ENCODE assay signal across 15 cellular contexts in the genomic region with DNA sequence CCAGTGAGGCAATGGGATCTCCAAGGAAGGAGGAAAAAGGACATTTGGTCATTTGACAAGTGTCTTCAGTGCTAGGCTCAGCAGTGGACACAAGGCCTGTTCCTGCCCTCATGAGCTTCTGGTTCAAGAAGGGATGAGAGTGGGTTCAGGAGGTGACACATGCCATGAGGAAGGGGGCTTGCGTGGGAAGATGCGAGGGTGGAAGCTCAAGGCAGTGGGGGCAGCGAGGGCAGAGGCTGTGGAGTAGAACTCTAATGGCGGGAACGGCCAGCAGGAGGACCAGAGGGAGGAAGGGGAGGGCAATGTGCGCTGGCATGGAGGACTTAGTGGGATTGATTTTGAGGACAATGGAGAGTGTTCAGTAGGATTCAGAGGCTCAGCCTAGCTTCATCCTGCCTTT. TPM values are rescaled to one million over a fixed set of nuclear protein-coding genes. Genes with fewer than 3 reads are reported as not detected.
DNase-seq lines count a peak whose midpoint lies in the region; ATAC-seq, FAIRE-seq and TF ChIP-seq lines count a peak whose summit lies in the region.
"Had no signal": no experiment of that assay in that cellular context is flagged by ENCODE, and none has a peak within 500 bp of the region (broad histone marks: within the 10 kb centered on the region; RNA-seq: fewer than 3 reads in every experiment).

No MANE protein-coding gene starts in this region.

- in situ Hi-C loops in HepG2 (cut with HindIII; ENCODE audit: extremely low pct_ligation_motif_present, low pct_unique_long_range_greater_than_20kb): no loop called here

- no peak overlapping the region for H2AFZ ChIP-seq in astrocyte (ENCODE audit: low read depth, low read length)
- no peak overlapping the region for H2AFZ ChIP-seq in HepG2 (ENCODE audit: low read length)

- no peak for TF ChIP-seq POLR2A in HepG2 (IDR thresholded peaks at IDR 0.05; ENCODE audit: insufficient read depth in 1 of 2, low read depth in 2 of 2, low read length in 2 of 2)

- FAIRE-seq in astrocyte (lab: Jason Lieb, UNC) (no peak), HepG2 (lab: Jason Lieb, UNC) (no peak), small intestine (lab: Jason Lieb, UNC) (no peak)

- H3K4me3 ChIP-seq in HEK293 (ENCODE audit: low read depth, low read length) (no peak overlapping the region), astrocyte (ENCODE audit: insufficient read depth, low read depth, low read length) (no peak overlapping the region), HepG2 (replicated peaks in 1 of 3; ENCODE audit: insufficient read depth in 1 of 3, low read depth in 2 of 3, low read length in 3 of 3) (no peak overlapping the region), small intestine (ENCODE audit: low read depth in 1 of 2, low read length in 2 of 2) (no peak overlapping the region)

- peaks cover 7% of the 10 kb centered on the region for H3K4me1 Mint-ChIP-seq in astrocyte (ENCODE audit: low read depth, unreplicated experiment)

- no peak overlapping the region for H3K27ac Mint-ChIP-seq in astrocyte (ENCODE audit: unreplicated experiment)
- H3K27ac Mint-ChIP-seq: activated CD4-positive, alpha-beta memory T cell treated with anti-CD3 and anti-CD28 coated beads, Interleukin-2, amount 10 ng/mL, durations not matched to agents 7 days and 5 days; dendritic cell treated with granulocyte-macrophage colony-stimulating factor and Interleukin-4, amounts not matched to agents 40 ng/mL and 50 ng/mL, for 4 days had no signal

- H4K20me1 ChIP-seq in astrocyte (ENCODE audit: insufficient read depth, low read length) (peaks cover 28% of the 10 kb centered on the region), HepG2 (ENCODE audit: insufficient read depth, low read length) (0 out of 2 replicates have a peak, but pooled peaks cover 11% of the 10 kb centered on the region)

- intact Hi-C loops in HepG2 (cut with micrococcal nuclease; ENCODE audit: unreplicated experiment): no loop called here

- TF ChIP-seq CTCF in HEK293 (tag by site-specific recombination; IDR thresholded peaks at IDR 0.05) (0 out of 2 replicates have a peak, but pooled peaks have one; percentile 30), astrocyte (IDR thresholded peaks at IDR 0.05; ENCODE audit: insufficient read depth, low read depth, low read length) (no peak), HepG2 (CRISPR knock-in tag; IDR thresholded peaks at IDR 0.05) (no peak)

- no TSS peak for BruUV-seq in HepG2 (replicated peaks; lab: Mats Ljungman, UMichigan)

- CTCF ChIA-PET in HEK293 (lab: Yijun Ruan, JAX): interaction anchor here (0.6 to 2.5 kb wide), 3 partner anchors 12 to 95 kb away, joined by 3 to 8 read pairs (median 3); no protein-coding TSS in a partner anchor
- CTCF ChIA-PET in HepG2 (lab: Yijun Ruan, JAX; ENCODE audit: low intra/inter-chr PET ratio, low total read pairs): no interaction called here

- H3K27me3 ChIP-seq in astrocyte (ENCODE audit: insufficient read depth, low read length) (no peaks in the 10 kb centered on the region), HepG2 (ENCODE audit: control insufficient read depth in 1 of 2, insufficient read depth in 2 of 2, low read length in 2 of 2) (no peaks in the 10 kb centered on the region; a peak in 1 of 5 replicates), small intestine (ENCODE audit: control insufficient read depth in 2 of 2, insufficient read depth in 2 of 2, low read length in 2 of 2) (no peaks in the 10 kb centered on the region)

- no peak overlapping the region for H3K4me3 Mint-ChIP-seq in astrocyte (ENCODE audit: unreplicated experiment)
- H3K4me3 Mint-ChIP-seq: activated CD4-positive, alpha-beta memory T cell treated with anti-CD3 and anti-CD28 coated beads, Interleukin-2, amount 10 ng/mL, durations not matched to agents 7 days and 5 days; dendritic cell treated with granulocyte-macrophage colony-stimulating factor and Interleukin-4, amounts not matched to agents 40 ng/mL and 50 ng/mL, for 4 days had no signal

- H3K9me3 Mint-ChIP-seq in astrocyte (ENCODE audit: unreplicated experiment): peaks cover 1% of the 10 kb centered on the region
- H3K9me3 Mint-ChIP-seq: activated CD4-positive, alpha-beta memory T cell treated with anti-CD3 and anti-CD28 coated beads, Interleukin-2, amount 10 ng/mL, durations not matched to agents 7 days and 5 days; activated naive CD4-positive, alpha-beta T cell treated with anti-CD3 and anti-CD28 coated beads, Interleukin-2, amount 50 U/mL, for 72 hours; dendritic cell treated with granulocyte-macrophage colony-stimulating factor and Interleukin-4, amounts not matched to agents 40 ng/mL and 50 ng/mL, for 4 days had no signal

- 96% methylated on average over 6 of the region's 6 CpGs for WGBS in HepG2 (ENCODE audit: low lambda C conversion rate)
- WGBS in small intestine, 3 donors: 75 to 87% (median 84%) methylated on average over 5 to 6 of the region's 6 CpGs

- H3K27me3 Mint-ChIP-seq in astrocyte (ENCODE audit: low read depth, unreplicated experiment): no peaks in the 10 kb centered on the region
- H3K27me3 Mint-ChIP-seq: activated CD4-positive, alpha-beta memory T cell treated with anti-CD3 and anti-CD28 coated beads, Interleukin-2, amount 10 ng/mL, durations not matched to agents 7 days and 5 days; dendritic cell treated with granulocyte-macrophage colony-stimulating factor and Interleukin-4, amounts not matched to agents 40 ng/mL and 50 ng/mL, for 4 days had no signal

- H3K36me3 ChIP-seq in HEK293 (ENCODE audit: control insufficient read depth in 2 of 2, insufficient read depth in 1 of 2, low read length in 2 of 2) (peaks cover 0 to 24% of the 10 kb centered on the region in 2 experiments; a peak in 2 of 3 replicates), astrocyte (ENCODE audit: insufficient read depth, low read length) (peaks cover 2% of the 10 kb centered on the region), HepG2 (replicated peaks in 1 of 2; ENCODE audit: control insufficient read depth in 1 of 2, insufficient read depth in 2 of 2, low read length in 2 of 2) (peaks cover 8 to 18% of the 10 kb centered on the region in 2 experiments; a peak in 4 of 5 replicates), small intestine (ENCODE audit: control insufficient read depth in 2 of 2, insufficient read depth in 2 of 2, low read length in 2 of 2) (no peaks in the 10 kb centered on the region)

- H3K79me2 ChIP-seq in astrocyte (ENCODE audit: insufficient read depth, low read length) (peaks cover 29% of the 10 kb centered on the region), HepG2 (ENCODE audit: insufficient read depth, low read length) (peaks cover 18% of the 10 kb centered on the region)

- POLR2A ChIA-PET in HEK293 (lab: Yijun Ruan, JAX): no interaction called here
- POLR2A ChIA-PET in HepG2 (lab: Yijun Ruan, JAX): no interaction called here

- H3K9me3 ChIP-seq in HEK293 (ENCODE audit: control insufficient read depth, insufficient read depth, low read depth, low read length) (no peaks in the 10 kb centered on the region), astrocyte (ENCODE audit: insufficient read depth, low read depth, low read length) (no peaks in the 10 kb centered on the region), HepG2 (ENCODE audit: low read length) (no peaks in the 10 kb centered on the region), small intestine (ENCODE audit: control insufficient read depth, low read depth) (no peaks in the 10 kb centered on the region)

- H3K27ac ChIP-seq in HEK293 (ENCODE audit: extremely low read depth, low read depth, low read length): peak overlapping the region; percentile 85; the same call in 1 of the 2 replicates
- no peak overlapping the region for H3K27ac ChIP-seq in astrocyte (ENCODE audit: low read depth, low read length)
- peak overlapping the region; percentile 57 for H3K27ac ChIP-seq in HepG2 (ENCODE audit: extremely low read length, insufficient read depth, low read length)
- peak overlapping the region; percentile 62 to 70 for H3K27ac ChIP-seq in small intestine (ENCODE audit: low read depth in 1 of 2, low read length in 1 of 2)

- ATAC-seq in HepG2 (no peak), GM19467 (IDR thresholded peaks at IDR 0.05; ENCODE audit: unreplicated experiment) (no peak), HG02938 (IDR thresholded peaks at IDR 0.05; ENCODE audit: unreplicated experiment) (no peak)
- ATAC-seq: activated naive CD4-positive, alpha-beta T cell treated with anti-CD3 and anti-CD28 coated beads, Interleukin-2, amount 50 U/mL, for 72 hours had no signal

- TF ChIP-seq RAD21 in HepG2 (CRISPR knock-in tag; IDR thresholded peaks at IDR 0.05): no peak

- DNase-seq in astrocyte (ENCODE audit: low read depth) (no peak), HepG2 (ENCODE audit: low spot score) (no peak), small intestine (no peak), SHP77 treated with DMSO at 0.1 percent for 48 hours (lab: John Stamatoyannopoulos, UW) (no peak), NCI-H187 (lab: John Stamatoyannopoulos, UW) (no peak)
- DNase-seq: activated CD4-positive, alpha-beta memory T cell treated with anti-CD3 and anti-CD28 coated beads, Interleukin-2, amount 10 ng/mL, durations not matched to agents 7 days and 5 days; foreskin fibroblast; islet precursor cell; Karpas-422; stimulated activated CD4-positive, alpha-beta T cell treated with anti-CD3 and anti-CD28 coated beads, Interleukin-2, amount 100 ng/mL, for 24 hours had no signal

- H3K36me3 Mint-ChIP-seq in astrocyte (ENCODE audit: low read depth, unreplicated experiment): peaks cover 4% of the 10 kb centered on the region
- H3K36me3 Mint-ChIP-seq: activated naive CD4-positive, alpha-beta T cell treated with anti-CD3 and anti-CD28 coated beads, Interleukin-2, amount 50 U/mL, for 72 hours had no signal

- TF ChIP-seq EP300 in HepG2 (IDR thresholded peaks at IDR 0.05; ENCODE audit: low read depth in 2 of 2, low read length in 2 of 2): no peak
- no peak for TF ChIP-seq EP300 in HepG2 (CRISPR knock-in tag; IDR thresholded peaks at IDR 0.05; ENCODE audit: borderline replicate concordance)

- H3K4me2 ChIP-seq in astrocyte (ENCODE audit: low read length): no peak overlapping the region
- peak overlapping the region; percentile 55 for H3K4me2 ChIP-seq in HepG2 (ENCODE audit: low read depth, low read length)

- H3K4me1 ChIP-seq in HEK293 (ENCODE audit: control insufficient read depth, insufficient read depth, low read length): peaks cover 12% of the 10 kb centered on the region
- peaks cover 28% of the 10 kb centered on the region for H3K4me1 ChIP-seq in astrocyte (ENCODE audit: insufficient read depth, low read length)
- H3K4me1 ChIP-seq in HepG2 (ENCODE audit: insufficient read depth, low read length): peaks cover 48% of the 10 kb centered on the region
- peaks cover 4 to 14% of the 10 kb centered on the region in 2 donors for H3K4me1 ChIP-seq in small intestine (ENCODE audit: control insufficient read depth in 2 of 2, insufficient read depth in 1 of 2, low read depth in 1 of 2, low read length in 1 of 2)

- H3K9ac ChIP-seq in astrocyte (ENCODE audit: low read length) (peak overlapping the region; percentile 36), HepG2 (ENCODE audit: insufficient read depth, low read depth, low read length) (peak overlapping the region; percentile 34; the same call in 1 of the 2 replicates)

RNA-seq across cellular contexts. Expression of gene PIK3R2, which starts 3.3 kb away (rescaled TPM):
- 58.4 and 60.6 TPM in 2 replicates for total RNA-seq in astrocyte
- 15.8 and 25.3 TPM in 2 replicates for total RNA-seq in HepG2 (2016; rRNA removed; fragmentation: Illumina TruSeq; extraction: Trizol)
- 13.7 and 16.1 TPM in 2 replicates for total RNA-seq in HepG2 (2016; cell fraction: cytosol; rRNA removed; fragmentation: Illumina TruSeq; extraction: Trizol; ENCODE audit: low read depth)
- 12.5 and 18.3 TPM in 2 replicates for total RNA-seq in HepG2 (2016; cell fraction: insoluble cytoplasmic fraction; rRNA removed; fragmentation: Illumina TruSeq; extraction: Trizol)
- total RNA-seq in HepG2 (2016; cell fraction: membrane; rRNA removed; fragmentation: Illumina TruSeq; extraction: Trizol): 33.3 and 40.2 TPM in 2 replicates
- total RNA-seq in HepG2 (2016; cell fraction: nucleus; rRNA removed; fragmentation: Illumina TruSeq; extraction: Trizol): 14.5 and 18.4 TPM in 2 replicates
- 18.6 and 27.2 TPM in 2 replicates for polyA plus RNA-seq in HepG2 (2011; rRNA removed)
- polyA plus RNA-seq in HepG2 (2011; cell fraction: cytosol; rRNA removed): 17.0 and 21.2 TPM in 2 replicates
- 35.7 and 42.1 TPM in 2 replicates for polyA plus RNA-seq in HepG2 (2011; cell fraction: nucleus; rRNA removed)
- polyA plus RNA-seq in HepG2 (2012): 39.2 and 39.3 TPM in 2 replicates
- polyA plus RNA-seq in HepG2 (2016; cell fraction: cytosol; fragmentation: Illumina TruSeq; extraction: Trizol; ENCODE audit: low read depth): 8.4 and 11.9 TPM in 2 replicates
- 30.5 and 42.6 TPM in 2 replicates for polyA plus RNA-seq in HepG2 (2016; cell fraction: insoluble cytoplasmic fraction; fragmentation: Illumina TruSeq; extraction: Trizol; ENCODE audit: low read depth)
- 46.8 and 48.0 TPM in 2 replicates for polyA plus RNA-seq in HepG2 (2016; cell fraction: membrane; fragmentation: Illumina TruSeq; extraction: Trizol; ENCODE audit: low read depth)
- 60.8 and 65.6 TPM in 2 replicates for polyA plus RNA-seq in HepG2 (2016; cell fraction: nucleus; fragmentation: Illumina TruSeq; extraction: Trizol; ENCODE audit: insufficient read depth, low read depth)
- 18.1 and 22.4 TPM in 2 replicates for polyA minus RNA-seq in HepG2 (2011; rRNA and poly(A)+ RNA removed; ENCODE audit: low replicate concordance)
- 12.0 and 21.3 TPM in 2 replicates for polyA minus RNA-seq in HepG2 (2011; cell fraction: cytosol; rRNA and poly(A)+ RNA removed)
- polyA minus RNA-seq in HepG2 (2011; cell fraction: nucleus; rRNA and poly(A)+ RNA removed): 12.7 and 19.6 TPM in 2 replicates
- polyA plus RNA-seq in small intestine: 10 to 100 TPM in 1 of 3 donors, 1 to 10 TPM in 2; 1.6 to 14.2 (median 2.0) TPM

RNA-seq across cellular contexts. Expression of gene IFI30, which starts 17.3 kb away (rescaled TPM):
- total RNA-seq in astrocyte (0.89 and 2.3 TPM in 2 replicates), HepG2 (2016; rRNA removed; fragmentation: Illumina TruSeq; extraction: Trizol) (41.2 and 79.4 TPM in 2 replicates)
- total RNA-seq in HepG2 (2016; cell fraction: cytosol; rRNA removed; fragmentation: Illumina TruSeq; extraction: Trizol; ENCODE audit: low read depth): 49.8 and 56.5 TPM in 2 replicates
- 39.1 and 76.9 TPM in 2 replicates for total RNA-seq in HepG2 (2016; cell fraction: insoluble cytoplasmic fraction; rRNA removed; fragmentation: Illumina TruSeq; extraction: Trizol)
- 32.9 and 35.3 TPM in 2 replicates for total RNA-seq in HepG2 (2016; cell fraction: membrane; rRNA removed; fragmentation: Illumina TruSeq; extraction: Trizol)
- 62.2 and 72.4 TPM in 2 replicates for total RNA-seq in HepG2 (2016; cell fraction: nucleus; rRNA removed; fragmentation: Illumina TruSeq; extraction: Trizol)
- polyA plus RNA-seq in HepG2 (2011; rRNA removed) (24.7 and 25.0 TPM in 2 replicates), small intestine (100 to 1,000 TPM in 1 of 3 donors, 10 to 100 TPM in 2; 51.9 to 178 (median 91.6) TPM)
- 33.2 and 51.0 TPM in 2 replicates for polyA plus RNA-seq in HepG2 (2011; cell fraction: cytosol; rRNA removed)
- 13.2 and 16.2 TPM in 2 replicates for polyA plus RNA-seq in HepG2 (2011; cell fraction: nucleus; rRNA removed)
- polyA plus RNA-seq in HepG2 (2012): 13.8 and 14.8 TPM in 2 replicates
- 68.0 and 80.0 TPM in 2 replicates for polyA plus RNA-seq in HepG2 (2016; cell fraction: cytosol; fragmentation: Illumina TruSeq; extraction: Trizol; ENCODE audit: low read depth)
- 46.2 and 52.2 TPM in 2 replicates for polyA plus RNA-seq in HepG2 (2016; cell fraction: insoluble cytoplasmic fraction; fragmentation: Illumina TruSeq; extraction: Trizol; ENCODE audit: low read depth)
- polyA plus RNA-seq in HepG2 (2016; cell fraction: membrane; fragmentation: Illumina TruSeq; extraction: Trizol; ENCODE audit: low read depth): 28.9 and 31.1 TPM in 2 replicates
- 133 TPM in 2 replicates for polyA plus RNA-seq in HepG2 (2016; cell fraction: nucleus; fragmentation: Illumina TruSeq; extraction: Trizol; ENCODE audit: insufficient read depth, low read depth)
- 49.7 and 255 TPM in 2 replicates for polyA minus RNA-seq in HepG2 (2011; rRNA and poly(A)+ RNA removed; ENCODE audit: low replicate concordance)
- 11.2 and 23.9 TPM in 2 replicates for polyA minus RNA-seq in HepG2 (2011; cell fraction: cytosol; rRNA and poly(A)+ RNA removed)
- 3.7 and 4.4 TPM in 2 replicates for polyA minus RNA-seq in HepG2 (2011; cell fraction: nucleus; rRNA and poly(A)+ RNA removed)

RNA-seq across cellular contexts. Expression of gene MPV17L2, which starts 36.8 kb away (rescaled TPM):
- total RNA-seq in astrocyte (17.7 and 21.8 TPM in 2 replicates), HepG2 (2016; rRNA removed; fragmentation: Illumina TruSeq; extraction: Trizol) (13.0 and 16.7 TPM in 2 replicates)
- 5.8 and 6.2 TPM in 2 replicates for total RNA-seq in HepG2 (2016; cell fraction: cytosol; rRNA removed; fragmentation: Illumina TruSeq; extraction: Trizol; ENCODE audit: low read depth)
- total RNA-seq in HepG2 (2016; cell fraction: insoluble cytoplasmic fraction; rRNA removed; fragmentation: Illumina TruSeq; extraction: Trizol): 13.4 and 17.8 TPM in 2 replicates
- 8.3 and 11.1 TPM in 2 replicates for total RNA-seq in HepG2 (2016; cell fraction: membrane; rRNA removed; fragmentation: Illumina TruSeq; extraction: Trizol)
- total RNA-seq in HepG2 (2016; cell fraction: nucleus; rRNA removed; fragmentation: Illumina TruSeq; extraction: Trizol): 9.2 and 11.2 TPM in 2 replicates
- polyA plus RNA-seq in HepG2 (2011; rRNA removed) (12.4 and 13.6 TPM in 2 replicates), small intestine (10 to 100 TPM; 12.5 to 25.9 (median 21.9) TPM)
- polyA plus RNA-seq in HepG2 (2011; cell fraction: cytosol; rRNA removed): 8.7 and 13.2 TPM in 2 replicates
- 5.8 and 6.4 TPM in 2 replicates for polyA plus RNA-seq in HepG2 (2011; cell fraction: nucleus; rRNA removed)
- polyA plus RNA-seq in HepG2 (2012): 6.0 and 9.4 TPM in 2 replicates
- 7.8 and 8.4 TPM in 2 replicates for polyA plus RNA-seq in HepG2 (2016; cell fraction: cytosol; fragmentation: Illumina TruSeq; extraction: Trizol; ENCODE audit: low read depth)
- 21.7 TPM in 2 replicates for polyA plus RNA-seq in HepG2 (2016; cell fraction: insoluble cytoplasmic fraction; fragmentation: Illumina TruSeq; extraction: Trizol; ENCODE audit: low read depth)
- polyA plus RNA-seq in HepG2 (2016; cell fraction: membrane; fragmentation: Illumina TruSeq; extraction: Trizol; ENCODE audit: low read depth): 9.2 and 11.9 TPM in 2 replicates
- 27.8 and 29.4 TPM in 2 replicates for polyA plus RNA-seq in HepG2 (2016; cell fraction: nucleus; fragmentation: Illumina TruSeq; extraction: Trizol; ENCODE audit: insufficient read depth, low read depth)
- polyA minus RNA-seq in HepG2 (2011; rRNA and poly(A)+ RNA removed; ENCODE audit: low replicate concordance): 22.3 and 69.9 TPM in 2 replicates
- polyA minus RNA-seq in HepG2 (2011; cell fraction: cytosol; rRNA and poly(A)+ RNA removed): 3.4 and 4.1 TPM in 2 replicates
- polyA minus RNA-seq in HepG2 (2011; cell fraction: nucleus; rRNA and poly(A)+ RNA removed): 2.5 and 3.7 TPM in 2 replicates

RNA-seq across cellular contexts. Expression of gene RAB3A, which starts 47.6 kb away (rescaled TPM):
- total RNA-seq in astrocyte (6.6 and 7.5 TPM in 2 replicates), HepG2 (2016; rRNA removed; fragmentation: Illumina TruSeq; extraction: Trizol) (0.53 and 0.58 TPM in 2 replicates)
- total RNA-seq in HepG2 (2016; cell fraction: cytosol; rRNA removed; fragmentation: Illumina TruSeq; extraction: Trizol; ENCODE audit: low read depth): 1.5 and 2.4 TPM in 2 replicates
- total RNA-seq in HepG2 (2016; cell fraction: insoluble cytoplasmic fraction; rRNA removed; fragmentation: Illumina TruSeq; extraction: Trizol): 0.61 and 1.2 TPM in 2 replicates
- 1.4 and 1.8 TPM in 2 replicates for total RNA-seq in HepG2 (2016; cell fraction: membrane; rRNA removed; fragmentation: Illumina TruSeq; extraction: Trizol)
- 1.0 and 1.4 TPM in 2 replicates for total RNA-seq in HepG2 (2016; cell fraction: nucleus; rRNA removed; fragmentation: Illumina TruSeq; extraction: Trizol)
- polyA plus RNA-seq in HepG2 (2011; rRNA removed) (0.95 and 0.98 TPM in 2 replicates), small intestine (1 to 10 TPM in 2 of 3 donors, under 1 TPM in 1; 0.81 to 6.0 (median 2.0) TPM)
- polyA plus RNA-seq in HepG2 (2011; cell fraction: cytosol; rRNA removed): 1.4 TPM in 2 replicates
- 2.7 and 3.2 TPM in 2 replicates for polyA plus RNA-seq in HepG2 (2011; cell fraction: nucleus; rRNA removed)
- 1.8 and 2.1 TPM in 2 replicates for polyA plus RNA-seq in HepG2 (2012)
- polyA plus RNA-seq in HepG2 (2016; cell fraction: cytosol; fragmentation: Illumina TruSeq; extraction: Trizol; ENCODE audit: low read depth): 0.90 and 0.94 TPM in 2 replicates
- polyA plus RNA-seq in HepG2 (2016; cell fraction: insoluble cytoplasmic fraction; fragmentation: Illumina TruSeq; extraction: Trizol; ENCODE audit: low read depth): 1.1 and 2.1 TPM in 2 replicates
- polyA plus RNA-seq in HepG2 (2016; cell fraction: membrane; fragmentation: Illumina TruSeq; extraction: Trizol; ENCODE audit: low read depth): 1.1 TPM in 2 replicates
- 2.0 and 3.3 TPM in 2 replicates for polyA plus RNA-seq in HepG2 (2016; cell fraction: nucleus; fragmentation: Illumina TruSeq; extraction: Trizol; ENCODE audit: insufficient read depth, low read depth)
- 4.2 and 9.4 TPM in 2 replicates for polyA minus RNA-seq in HepG2 (2011; rRNA and poly(A)+ RNA removed; ENCODE audit: low replicate concordance)
- polyA minus RNA-seq in HepG2 (2011; cell fraction: cytosol; rRNA and poly(A)+ RNA removed): 3.9 and 4.1 TPM in 2 replicates
- 0.64 and 1.2 TPM in 2 replicates for polyA minus RNA-seq in HepG2 (2011; cell fraction: nucleus; rRNA and poly(A)+ RNA removed)

RNA-seq across cellular contexts. Expression of gene MAST3, which starts 58.7 kb away (rescaled TPM):
- 5.5 and 6.3 TPM in 2 replicates for total RNA-seq in astrocyte
- total RNA-seq in HepG2 (2016; rRNA removed; fragmentation: Illumina TruSeq; extraction: Trizol): 4.1 and 4.5 TPM in 2 replicates
- total RNA-seq in HepG2 (2016; cell fraction: cytosol; rRNA removed; fragmentation: Illumina TruSeq; extraction: Trizol; ENCODE audit: low read depth): 1.9 and 2.8 TPM in 2 replicates
- 3.6 and 4.1 TPM in 2 replicates for total RNA-seq in HepG2 (2016; cell fraction: insoluble cytoplasmic fraction; rRNA removed; fragmentation: Illumina TruSeq; extraction: Trizol)
- 4.4 and 5.1 TPM in 2 replicates for total RNA-seq in HepG2 (2016; cell fraction: membrane; rRNA removed; fragmentation: Illumina TruSeq; extraction: Trizol)
- total RNA-seq in HepG2 (2016; cell fraction: nucleus; rRNA removed; fragmentation: Illumina TruSeq; extraction: Trizol): 5.3 and 7.5 TPM in 2 replicates
- 4.6 and 6.0 TPM in 2 replicates for polyA plus RNA-seq in HepG2 (2011; rRNA removed)
- polyA plus RNA-seq in HepG2 (2011; cell fraction: cytosol; rRNA removed): 2.0 and 2.4 TPM in 2 replicates
- polyA plus RNA-seq in HepG2 (2011; cell fraction: nucleus; rRNA removed): 18.7 and 20.6 TPM in 2 replicates
- polyA plus RNA-seq in HepG2 (2012): 5.2 and 6.4 TPM in 2 replicates
- polyA plus RNA-seq in HepG2 (2016; cell fraction: cytosol; fragmentation: Illumina TruSeq; extraction: Trizol; ENCODE audit: low read depth): 1.0 and 1.1 TPM in 2 replicates
- 4.1 and 5.8 TPM in 2 replicates for polyA plus RNA-seq in HepG2 (2016; cell fraction: insoluble cytoplasmic fraction; fragmentation: Illumina TruSeq; extraction: Trizol; ENCODE audit: low read depth)
- polyA plus RNA-seq in HepG2 (2016; cell fraction: membrane; fragmentation: Illumina TruSeq; extraction: Trizol; ENCODE audit: low read depth): 2.0 and 2.2 TPM in 2 replicates
- 22.7 and 26.8 TPM in 2 replicates for polyA plus RNA-seq in HepG2 (2016; cell fraction: nucleus; fragmentation: Illumina TruSeq; extraction: Trizol; ENCODE audit: insufficient read depth, low read depth)
- 3.2 and 9.3 TPM in 2 replicates for polyA minus RNA-seq in HepG2 (2011; rRNA and poly(A)+ RNA removed; ENCODE audit: low replicate concordance)
- polyA minus RNA-seq in HepG2 (2011; cell fraction: cytosol; rRNA and poly(A)+ RNA removed): 6.7 and 7.6 TPM in 2 replicates
- polyA minus RNA-seq in HepG2 (2011; cell fraction: nucleus; rRNA and poly(A)+ RNA removed): 7.3 and 8.5 TPM in 2 replicates
- polyA plus RNA-seq in small intestine: 10 to 100 TPM in 2 of 3 donors, 1 to 10 TPM in 1; 9.3 to 34.6 (median 22.8) TPM

Comparison
In these comparisons a context has a peak if more than half of its experiments do, and no peak if none do; other contexts are left out.
1. RNA of gene IFI30, which starts 17.3 kb away (total RNA-seq): 32.9 to 79.4 TPM in HepG2; 0.89 to 2.3 TPM in astrocyte; every median in the first group is over 10 times any median in the second.
2. Of the 63 proteins assayed by ChIP-seq in both HepG2 and HEK293: peak only in HepG2: none; only in HEK293: CTCF; in both: none; in neither: 62.